In genomic region chr15:75200765-75201608, GRCh38 we compare ENCODE assay signal across 9 cellular contexts. TPM values are rescaled to one million over a fixed set of nuclear protein-coding genes. Genes with fewer than 3 reads are reported as not detected.
A peak's percentile ranks its signal among the peaks of the same experiment; 100 is the strongest.
DNase-seq lines count a peak whose midpoint lies in the region; ATAC-seq and TF ChIP-seq lines count a peak whose summit lies in the region.
"Had no signal": no experiment of that assay in that cellular context is flagged by ENCODE, and none has a peak within 500 bp of the region (broad histone marks: within the 10 kb centered on the region; RNA-seq: fewer than 3 reads in every experiment).

No MANE protein-coding gene starts in this region.

- H3K27ac Mint-ChIP-seq in CD4-positive, alpha-beta memory T cell = peak overlapping the region; percentile 85 to 96 (median 92)
- H3K27ac Mint-ChIP-seq in T-helper 2 cell treated with Interferon-gamma antibody and Interleukin-4, amounts not matched to agents 5 μg/mL and 100 μg/mL, for 36 hours = peak overlapping the region; percentile 77
- H3K27ac Mint-ChIP-seq in chondrocyte (ENCODE audit: unreplicated experiment) = peak overlapping the region; percentile 71
- peak overlapping the region; percentile 82 for H3K27ac Mint-ChIP-seq in stimulated activated naive CD8-positive, alpha-beta T cell treated with anti-CD3 and anti-CD28 coated beads, Interleukin-15, Interleukin-2, amounts not matched to agents 100 ng/mL and 50 ng/mL, for 24 hours

- peak overlapping the region; percentile 88 to 96 (median 94) for H3K4me3 Mint-ChIP-seq in CD4-positive, alpha-beta memory T cell
- peak overlapping the region; percentile 95 for H3K4me3 Mint-ChIP-seq in T-helper 2 cell treated with Interferon-gamma antibody and Interleukin-4, amounts not matched to agents 5 μg/mL and 100 μg/mL, for 36 hours
- H3K4me3 Mint-ChIP-seq in chondrocyte (ENCODE audit: unreplicated experiment) = peak overlapping the region; percentile 75
- peak overlapping the region; percentile 87 for H3K4me3 Mint-ChIP-seq in stimulated activated naive CD8-positive, alpha-beta T cell treated with anti-CD3 and anti-CD28 coated beads, Interleukin-15, Interleukin-2, amounts not matched to agents 100 ng/mL and 50 ng/mL, for 24 hours

- intact Hi-C loops in CD4-positive, alpha-beta memory T cell (cut with micrococcal nuclease) = loop anchor here (5.0 kb wide), 3 partner anchors 251 to 584 kb away; partner anchors contain the start of genes CLK3, SIN3A and SNUPN

- no peak for ATAC-seq in GM18519 (IDR thresholded peaks at IDR 0.05; ENCODE audit: low FRiP score, unreplicated experiment)
- no peak for ATAC-seq in HG02981 (IDR thresholded peaks at IDR 0.05; ENCODE audit: unreplicated experiment)

- peaks cover 16 to 58% (median 30%) of the 10 kb centered on the region in 4 donors for H3K4me1 Mint-ChIP-seq in CD4-positive, alpha-beta memory T cell
- peaks cover 55% of the 10 kb centered on the region for H3K4me1 Mint-ChIP-seq in T-helper 2 cell treated with Interferon-gamma antibody and Interleukin-4, amounts not matched to agents 5 μg/mL and 100 μg/mL, for 36 hours (ENCODE audit: low read depth)
- peaks cover 34% of the 10 kb centered on the region for H3K4me1 Mint-ChIP-seq in chondrocyte (ENCODE audit: low read depth)
- peaks cover 53% of the 10 kb centered on the region for H3K4me1 Mint-ChIP-seq in stimulated activated naive CD8-positive, alpha-beta T cell treated with anti-CD3 and anti-CD28 coated beads, Interleukin-15, Interleukin-2, amounts not matched to agents 100 ng/mL and 50 ng/mL, for 24 hours (ENCODE audit: low read depth)

- H3K9me3 ChIP-seq in CD4-positive, alpha-beta memory T cell (ENCODE audit: control insufficient read depth in 1 of 2, low read length in 2 of 2) = no peaks in the 10 kb centered on the region

- no peaks in the 10 kb centered on the region for H3K9me3 Mint-ChIP-seq in CD4-positive, alpha-beta memory T cell
- no peaks in the 10 kb centered on the region for H3K9me3 Mint-ChIP-seq in T-helper 2 cell treated with Interferon-gamma antibody and Interleukin-4, amounts not matched to agents 5 μg/mL and 100 μg/mL, for 36 hours
- H3K9me3 Mint-ChIP-seq in chondrocyte (ENCODE audit: low read depth) = no peaks in the 10 kb centered on the region
- no peaks in the 10 kb centered on the region for H3K9me3 Mint-ChIP-seq in stimulated activated naive CD8-positive, alpha-beta T cell treated with anti-CD3 and anti-CD28 coated beads, Interleukin-15, Interleukin-2, amounts not matched to agents 100 ng/mL and 50 ng/mL, for 24 hours

- no peak for TF ChIP-seq CTCF in chondrocyte (IDR thresholded peaks at IDR 0.05)

- peak overlapping the region; percentile 56 for H3K27ac ChIP-seq in CD4-positive, alpha-beta memory T cell (ENCODE audit: low read depth, low read length)

- peak in 3 of 5 donors; percentile 12 to 55 (median 21) for DNase-seq in CD4-positive, alpha-beta memory T cell
- DNase-seq in HT-29 (ENCODE audit: low spot score) (peak; percentile 89), chondrocyte (ENCODE audit: low spot score) (no peak), lung microvascular endothelial cell (ENCODE audit: low read depth in 2 of 2) (peak; percentile 28 to 54)
- DNase-seq in T-helper 2 cell treated with Interferon-gamma antibody and Interleukin-4, amounts not matched to agents 5 μg/mL and 100 μg/mL, for 36 hours (ENCODE audit: low spot score) = peak; percentile 37

- H3K27me3 ChIP-seq in CD4-positive, alpha-beta memory T cell (ENCODE audit: insufficient read depth, low read length) = no peaks in the 10 kb centered on the region

- H3K36me3 ChIP-seq in CD4-positive, alpha-beta memory T cell (ENCODE audit: insufficient read depth, low read length) = peaks cover 5% of the 10 kb centered on the region

- peaks cover 40% of the 10 kb centered on the region for H3K4me1 ChIP-seq in CD4-positive, alpha-beta memory T cell (ENCODE audit: insufficient read depth, low read length)

- POLR2A ChIA-PET in CD4-positive, alpha-beta memory T cell (lab: Charles Lee; ENCODE audit: partially characterized antibody) = interaction anchor here (0.6 to 2.0 kb wide), 17 partner anchors 9 to 642 kb away, joined by 3 to 23 read pairs (median 3); partner anchors contain the start of genes IMP3, MAN2C1, PPCDC and RPP25

- H3K36me3 Mint-ChIP-seq in CD4-positive, alpha-beta memory T cell = peaks cover 0 to 11% of the 10 kb centered on the region in 2 donors
- H3K36me3 Mint-ChIP-seq in T-helper 2 cell treated with Interferon-gamma antibody and Interleukin-4, amounts not matched to agents 5 μg/mL and 100 μg/mL, for 36 hours (ENCODE audit: low read depth) = peaks cover 36% of the 10 kb centered on the region
- no peaks in the 10 kb centered on the region for H3K36me3 Mint-ChIP-seq in chondrocyte (ENCODE audit: low read depth)
- H3K36me3 Mint-ChIP-seq in stimulated activated naive CD8-positive, alpha-beta T cell treated with anti-CD3 and anti-CD28 coated beads, Interleukin-15, Interleukin-2, amounts not matched to agents 100 ng/mL and 50 ng/mL, for 24 hours (ENCODE audit: low read depth) = peaks cover 6% of the 10 kb centered on the region

- peak overlapping the region; percentile 65 to 70 for H3K4me3 ChIP-seq in CD4-positive, alpha-beta memory T cell (ENCODE audit: low read length in 2 of 2)

- H3K27me3 Mint-ChIP-seq in CD4-positive, alpha-beta memory T cell = no peaks in the 10 kb centered on the region
- H3K27me3 Mint-ChIP-seq in T-helper 2 cell treated with Interferon-gamma antibody and Interleukin-4, amounts not matched to agents 5 μg/mL and 100 μg/mL, for 36 hours (ENCODE audit: low read depth) = no peaks in the 10 kb centered on the region
- peaks cover 2% of the 10 kb centered on the region for H3K27me3 Mint-ChIP-seq in chondrocyte (ENCODE audit: low read depth)
- no peaks in the 10 kb centered on the region for H3K27me3 Mint-ChIP-seq in stimulated activated naive CD8-positive, alpha-beta T cell treated with anti-CD3 and anti-CD28 coated beads, Interleukin-15, Interleukin-2, amounts not matched to agents 100 ng/mL and 50 ng/mL, for 24 hours

- CTCF ChIA-PET in CD4-positive, alpha-beta memory T cell (lab: Charles Lee; ENCODE audit: partially characterized antibody) = interaction anchor here (0.7 to 2.7 kb wide), 9 partner anchors 10 to 178 kb away, joined by 3 to 8 read pairs (median 6); partner anchors contain the start of gene PPCDC

RNA-seq across cellular contexts. Expression of gene C15orf39, which starts 0.7 kb away (rescaled TPM):
- total RNA-seq in CD4-positive, alpha-beta memory T cell = 10 to 100 TPM; 25.9 to 27.0 TPM
- polyA plus RNA-seq in CD4-positive, alpha-beta memory T cell = 1 to 10 TPM in 1 of 2 donors, under 1 TPM in 1; 0.36 to 4.6 TPM
- 59.0 and 76.6 TPM in 2 replicates for total RNA-seq in HT-29 (2014; rRNA removed; shearing (Covaris generic))
- total RNA-seq in chondrocyte (12.2 to 33.4 TPM (median 32.9 TPM) in 3 replicates), lung microvascular endothelial cell (3.6 and 4.1 TPM in 2 replicates)

RNA-seq across cellular contexts. Expression of gene GOLGA6C, which starts 57.1 kb away (rescaled TPM):
- not detected for total RNA-seq in CD4-positive, alpha-beta memory T cell
- polyA plus RNA-seq in CD4-positive, alpha-beta memory T cell = not detected
- not detected in 2 replicates for total RNA-seq in HT-29 (2014; rRNA removed; shearing (Covaris generic))
- not detected in 3 replicates for total RNA-seq in chondrocyte
- total RNA-seq in lung microvascular endothelial cell = not detected in 2 replicates
- total RNA-seq: NCI-H460 had no signal
